12 cellular contexts compared by ENCODE assay signal in genomic region chr5:36740259-36740898, GRCh38.
DNase-seq lines count a peak whose midpoint lies in the region; ATAC-seq, FAIRE-seq and TF ChIP-seq lines count a peak whose summit lies in the region.
"Had no signal": no experiment of that assay in that cellular context is flagged by ENCODE, and none has a peak within 500 bp of the region (broad histone marks: within the 10 kb centered on the region; RNA-seq: fewer than 3 reads in every experiment).

No MANE protein-coding gene starts in this region.

- no peak for FAIRE-seq in HepG2 (lab: Jason Lieb, UNC)
- FAIRE-seq: TTC549 had no signal

- no peaks in the 10 kb centered on the region for H3K36me3 Mint-ChIP-seq in activated T-helper 2 cell treated with anti-CD3 and anti-CD28 coated beads, Interferon-gamma antibody, Interleukin-2, Interleukin-4, amounts not matched to agents 10 μg/mL and 5 μg/mL and 100 μg/mL, durations not matched to agents 14 hours and 24 hours and 36 hours (ENCODE audit: low read depth)
- H3K36me3 Mint-ChIP-seq: activated CD8-positive, alpha-beta memory T cell treated with anti-CD3 and anti-CD28 coated beads, Interleukin-2, amount 10 ng/mL, durations not matched to agents 7 days and 5 days; activated naive CD4-positive, alpha-beta T cell treated with anti-CD3 and anti-CD28 coated beads, Interleukin-2, amount 50 U/mL, for 24 hours had no signal

- no peak for TF ChIP-seq RAD21 in HepG2 (CRISPR knock-in tag; IDR thresholded peaks at IDR 0.05)

- in situ Hi-C loops in HepG2 (cut with HindIII; ENCODE audit: extremely low pct_ligation_motif_present, low pct_unique_long_range_greater_than_20kb), result no loop called here

- H3K79me2 ChIP-seq in HepG2 (ENCODE audit: insufficient read depth, low read length), result no peaks in the 10 kb centered on the region

- peak overlapping the region; percentile 53; the same call in 1 of the 2 replicates for H3K4me2 ChIP-seq in HepG2 (ENCODE audit: low read depth, low read length)

- TF ChIP-seq CTCF in HepG2 (CRISPR knock-in tag; IDR thresholded peaks at IDR 0.05) (no peak), right lobe of liver (IDR thresholded peaks at IDR 0.05) (no peak), fibroblast of pulmonary artery (IDR thresholded peaks at IDR 0.05; ENCODE audit: low read length, missing control alignments) (no peak)

- H3K9me3 ChIP-seq in HepG2 (ENCODE audit: low read length) (no peaks in the 10 kb centered on the region), right lobe of liver (no peaks in the 10 kb centered on the region), SJCRH30 (replicated peaks) (no peaks in the 10 kb centered on the region)
- H3K9me3 ChIP-seq: tibial nerve had no signal

- no peak overlapping the region for H3K4me3 Mint-ChIP-seq in activated T-helper 2 cell treated with anti-CD3 and anti-CD28 coated beads, Interferon-gamma antibody, Interleukin-2, Interleukin-4, amounts not matched to agents 10 μg/mL and 5 μg/mL and 100 μg/mL, durations not matched to agents 14 hours and 24 hours and 36 hours (ENCODE audit: low read depth)
- H3K4me3 Mint-ChIP-seq: activated CD8-positive, alpha-beta memory T cell treated with anti-CD3 and anti-CD28 coated beads, Interleukin-2, amount 10 ng/mL, durations not matched to agents 7 days and 5 days; activated naive CD4-positive, alpha-beta T cell treated with anti-CD3 and anti-CD28 coated beads, Interleukin-2, amount 50 U/mL, for 24 hours had no signal

- CTCF ChIA-PET in HepG2 (lab: Yijun Ruan, JAX; ENCODE audit: low intra/inter-chr PET ratio, low total read pairs), result no interaction called here

- H3K4me1 Mint-ChIP-seq in activated T-helper 2 cell treated with anti-CD3 and anti-CD28 coated beads, Interferon-gamma antibody, Interleukin-2, Interleukin-4, amounts not matched to agents 10 μg/mL and 5 μg/mL and 100 μg/mL, durations not matched to agents 14 hours and 24 hours and 36 hours (ENCODE audit: low read depth), result peaks cover 16% of the 10 kb centered on the region

- no peak for TF ChIP-seq EP300 in HepG2 (IDR thresholded peaks at IDR 0.05; ENCODE audit: low read depth in 2 of 2, low read length in 2 of 2)
- no peak for TF ChIP-seq EP300 in HepG2 (CRISPR knock-in tag; IDR thresholded peaks at IDR 0.05; ENCODE audit: borderline replicate concordance)

- POLR2A ChIA-PET in HepG2 (lab: Yijun Ruan, JAX), result no interaction called here

- H3K27me3 ChIP-seq in HepG2 (ENCODE audit: control insufficient read depth in 1 of 2, insufficient read depth in 2 of 2, low read length in 2 of 2), result peaks cover 0 to 25% of the 10 kb centered on the region in 2 experiments; a peak in 3 of 5 replicates
- H3K27me3 ChIP-seq in right lobe of liver, result no peaks in the 10 kb centered on the region
- no peaks in the 10 kb centered on the region for H3K27me3 ChIP-seq in SJCRH30
- H3K27me3 ChIP-seq: tibial nerve had no signal

- no peak for DNase-seq in HepG2 (ENCODE audit: low spot score)
- DNase-seq in right lobe of liver, result no peak
- peak; percentile 80 to 87 for DNase-seq in SJCRH30
- peak; percentile 90 for DNase-seq in fibroblast of pulmonary artery (ENCODE audit: low read depth)
- no peak for DNase-seq in SHP77 treated with DMSO at 0.1 percent for 48 hours (lab: John Stamatoyannopoulos, UW)
- no peak for DNase-seq in AG08395 (ENCODE audit: low spot score)
- no peak for DNase-seq in activated T-helper 2 cell treated with anti-CD3 and anti-CD28 coated beads, Interferon-gamma antibody, Interleukin-2, Interleukin-4, amounts not matched to agents 10 μg/mL and 5 μg/mL and 100 μg/mL, durations not matched to agents 14 hours and 24 hours and 36 hours (ENCODE audit: low spot score)

- 71% methylated on average over 3 of the region's 8 CpGs for WGBS in HepG2 (ENCODE audit: low lambda C conversion rate)
- WGBS in right lobe of liver (ENCODE audit: insufficient coverage, low coverage, low lambda C conversion rate, missing lambda C conversion rate), result 65% methylated on average over 6 of the region's 8 CpGs

- H3K27ac ChIP-seq in HepG2 (ENCODE audit: extremely low read length, insufficient read depth, low read length) (no peak overlapping the region), right lobe of liver (no peak overlapping the region), SJCRH30 (peak overlapping the region; percentile 75)
- H3K27ac ChIP-seq: tibial nerve had no signal

- H3K36me3 ChIP-seq in HepG2 (replicated peaks in 1 of 2; ENCODE audit: control insufficient read depth in 1 of 2, insufficient read depth in 2 of 2, low read length in 2 of 2), result no peaks in the 10 kb centered on the region
- no peaks in the 10 kb centered on the region for H3K36me3 ChIP-seq in right lobe of liver
- no peaks in the 10 kb centered on the region for H3K36me3 ChIP-seq in SJCRH30
- H3K36me3 ChIP-seq: tibial nerve had no signal

- no peaks in the 10 kb centered on the region for H4K20me1 ChIP-seq in HepG2 (ENCODE audit: insufficient read depth, low read length)

- H3K27me3 Mint-ChIP-seq in activated T-helper 2 cell treated with anti-CD3 and anti-CD28 coated beads, Interferon-gamma antibody, Interleukin-2, Interleukin-4, amounts not matched to agents 10 μg/mL and 5 μg/mL and 100 μg/mL, durations not matched to agents 14 hours and 24 hours and 36 hours (ENCODE audit: low read depth), result peaks cover 27% of the 10 kb centered on the region

- H3K9ac ChIP-seq in HepG2 (ENCODE audit: insufficient read depth, low read depth, low read length), result no peak overlapping the region

- BruUV-seq in HepG2 (replicated peaks; lab: Mats Ljungman, UMichigan), result no TSS peak

- peaks cover 16% of the 10 kb centered on the region for H3K4me1 ChIP-seq in HepG2 (ENCODE audit: insufficient read depth, low read length)
- peaks cover 0 to 4% (median 0%) of the 10 kb centered on the region in 4 donors for H3K4me1 ChIP-seq in right lobe of liver
- peaks cover 27% of the 10 kb centered on the region for H3K4me1 ChIP-seq in SJCRH30

- TF ChIP-seq POLR2A in HepG2 (IDR thresholded peaks at IDR 0.05; ENCODE audit: insufficient read depth in 1 of 2, low read depth in 2 of 2, low read length in 2 of 2), result no peak
- TF ChIP-seq POLR2A in right lobe of liver (IDR thresholded peaks at IDR 0.05), result no peak

- no peak overlapping the region for H2AFZ ChIP-seq in HepG2 (ENCODE audit: low read length)

- no peak for ATAC-seq in HepG2
- ATAC-seq in right lobe of liver, result no peak
- no peak for ATAC-seq in GM21576 (IDR thresholded peaks at IDR 0.05; ENCODE audit: unreplicated experiment)

- no peak overlapping the region for H3K27ac Mint-ChIP-seq in activated T-helper 2 cell treated with anti-CD3 and anti-CD28 coated beads, Interferon-gamma antibody, Interleukin-2, Interleukin-4, amounts not matched to agents 10 μg/mL and 5 μg/mL and 100 μg/mL, durations not matched to agents 14 hours and 24 hours and 36 hours
- H3K27ac Mint-ChIP-seq: activated CD8-positive, alpha-beta memory T cell treated with anti-CD3 and anti-CD28 coated beads, Interleukin-2, amount 10 ng/mL, durations not matched to agents 7 days and 5 days; activated naive CD4-positive, alpha-beta T cell treated with anti-CD3 and anti-CD28 coated beads, Interleukin-2, amount 50 U/mL, for 24 hours had no signal

- no peaks in the 10 kb centered on the region for H3K9me3 Mint-ChIP-seq in activated T-helper 2 cell treated with anti-CD3 and anti-CD28 coated beads, Interferon-gamma antibody, Interleukin-2, Interleukin-4, amounts not matched to agents 10 μg/mL and 5 μg/mL and 100 μg/mL, durations not matched to agents 14 hours and 24 hours and 36 hours
- H3K9me3 Mint-ChIP-seq: activated naive CD4-positive, alpha-beta T cell treated with anti-CD3 and anti-CD28 coated beads, Interleukin-2, amount 50 U/mL, for 24 hours had no signal

- H3K4me3 ChIP-seq in HepG2 (replicated peaks in 1 of 3; ENCODE audit: insufficient read depth in 1 of 3, low read depth in 2 of 3, low read length in 3 of 3) (no peak overlapping the region), right lobe of liver (no peak overlapping the region), SJCRH30 (peak overlapping the region; percentile 50), fibroblast of pulmonary artery (replicated peaks; ENCODE audit: low read depth, low read length) (peak overlapping the region; percentile 38)
- H3K4me3 ChIP-seq: tibial nerve had no signal

- intact Hi-C loops in HepG2 (cut with micrococcal nuclease; ENCODE audit: unreplicated experiment) (loop anchor here (1.0 kb wide), 1 partner anchor 266 kb away; no protein-coding TSS in a partner anchor), right lobe of liver (cut with DNase I) (no loop called here)
- intact Hi-C loops in activated T-helper 2 cell treated with anti-CD3 and anti-CD28 coated beads, Interferon-gamma antibody, Interleukin-2, Interleukin-4, amounts not matched to agents 10 μg/mL and 5 μg/mL and 100 μg/mL, durations not matched to agents 14 hours and 24 hours and 36 hours (cut with micrococcal nuclease), result no loop called here

TF ChIP-seq in HepG2, 621 proteins besides CTCF, POLR2A, EP300 and RAD21:
- no peak for TF ChIP-seq CREB3 (CRISPR knock-in tag; IDR thresholded peaks at IDR 0.05)
- peak; percentile 68; the same call in 1 of the 2 replicates for TF ChIP-seq RBAK (CRISPR knock-in tag; IDR thresholded peaks at IDR 0.05)

Comparison
In these comparisons a context has a peak if more than half of its experiments do, and no peak if none do; other contexts are left out.
1. DNase-seq: peak in SJCRH30 (2 of 2) and fibroblast of pulmonary artery (single experiment); none in HepG2 (single experiment), right lobe of liver (0 of 3), SHP77 treated with DMSO at 0.1 percent for 48 hours (single experiment), AG08395 (single experiment) and activated T-helper 2 cell treated with anti-CD3 and anti-CD28 coated beads, Interferon-gamma antibody, Interleukin-2, Interleukin-4, amounts not matched to agents 10 μg/mL and 5 μg/mL and 100 μg/mL, durations not matched to agents 14 hours and 24 hours and 36 hours (single experiment).
2. H3K4me3 ChIP-seq: peak in SJCRH30 (single experiment) and fibroblast of pulmonary artery (single experiment); none in HepG2 (0 of 3) and right lobe of liver (0 of 3).